In genomic region chr7:99374121-99375064, GRCh38 we compare ENCODE assay signal across 8 cellular contexts. TPM values are rescaled to one million over a fixed set of nuclear protein-coding genes. Genes with fewer than 3 reads are reported as not detected.
A peak's percentile ranks its signal among the peaks of the same experiment; 100 is the strongest.
DNase-seq lines count a peak whose midpoint lies in the region; ATAC-seq and TF ChIP-seq lines count a peak whose summit lies in the region.

ARPC1B (plus strand) TSS chr7:99374730; CDS start chr7:99385715, 10,985 bp downstream.

- H3K27ac Mint-ChIP-seq in naive B cell: peak within 1 kb of the TSS; percentile 33 to 94 (median 78)
- peak within 1 kb of the TSS; percentile 91 for H3K27ac Mint-ChIP-seq in stimulated activated naive B cell treated with anti-CD40 and anti-IgM and Interleukin-4, amounts not matched to agents 10 μg/mL and 1 μg/mL and 100 μg/mL, for 72 hours

- TF ChIP-seq POLR2A in GM19099 (IDR thresholded peaks at IDR 0.05; ENCODE audit: extremely low read depth, insufficient read length, low read depth): peak; percentile 93

- ATAC-seq in HG03196 (IDR thresholded peaks at IDR 0.05; ENCODE audit: unreplicated experiment) (peak; percentile 56), esophagus mucosa (peak; percentile 65), naive B cell (ENCODE audit: low read depth in 2 of 2) (peak; percentile 79 to 80)
- ATAC-seq in stimulated activated naive B cell treated with anti-CD40 and anti-IgM and Interleukin-4, amounts not matched to agents 10 μg/mL and 1 μg/mL and 100 μg/mL, for 72 hours (replicated peaks): peak; percentile 71 to 77

- DNase-seq in CD1c-positive myeloid dendritic cell (ENCODE audit: extremely low spot score): peak; percentile 94
- DNase-seq in OCI-M1 (lab: John Stamatoyannopoulos, UW): peak; percentile 93
- peak; percentile 88 for DNase-seq in activated T-cell treated with anti-CD3 and anti-CD28 coated beads for 48 hours (ENCODE audit: low read depth)
- peak; percentile 80 for DNase-seq in naive B cell
- DNase-seq in stimulated activated naive B cell treated with anti-CD40 and anti-IgM and Interleukin-4, amounts not matched to agents 10 μg/mL and 1 μg/mL and 100 μg/mL, for 72 hours: peak; percentile 73

- peaks cover 0 to 5% of the 10 kb centered on the region in 2 donors for H3K36me3 Mint-ChIP-seq in naive B cell
- peaks cover 22 to 24% of the 10 kb centered on the region in 2 donors for H3K36me3 Mint-ChIP-seq in stimulated activated naive B cell treated with anti-CD40 and anti-IgM and Interleukin-4, amounts not matched to agents 10 μg/mL and 1 μg/mL and 100 μg/mL, for 72 hours

- peak within 1 kb of the TSS; percentile 78 to 93 (median 82) for H3K4me3 Mint-ChIP-seq in naive B cell
- H3K4me3 Mint-ChIP-seq in stimulated activated naive B cell treated with anti-CD40 and anti-IgM and Interleukin-4, amounts not matched to agents 10 μg/mL and 1 μg/mL and 100 μg/mL, for 72 hours: peak within 1 kb of the TSS; percentile 84

- H3K4me1 Mint-ChIP-seq in naive B cell: peaks cover 13 to 43% (median 30%) of the 10 kb centered on the region in 3 donors
- H3K4me1 Mint-ChIP-seq in stimulated activated naive B cell treated with anti-CD40 and anti-IgM and Interleukin-4, amounts not matched to agents 10 μg/mL and 1 μg/mL and 100 μg/mL, for 72 hours: peaks cover 12 to 39% of the 10 kb centered on the region in 2 donors

- no peaks in the 10 kb centered on the region for H3K9me3 Mint-ChIP-seq in naive B cell
- H3K9me3 Mint-ChIP-seq in stimulated activated naive B cell treated with anti-CD40 and anti-IgM and Interleukin-4, amounts not matched to agents 10 μg/mL and 1 μg/mL and 100 μg/mL, for 72 hours: no peaks in the 10 kb centered on the region

- H3K27me3 Mint-ChIP-seq in naive B cell: no peaks in the 10 kb centered on the region
- H3K27me3 Mint-ChIP-seq in stimulated activated naive B cell treated with anti-CD40 and anti-IgM and Interleukin-4, amounts not matched to agents 10 μg/mL and 1 μg/mL and 100 μg/mL, for 72 hours: no peaks in the 10 kb centered on the region

RNA-seq across cellular contexts. Expression of gene ARPC1B, which starts in this region (rescaled TPM):
- total RNA-seq in esophagus mucosa: 53.0 TPM
- 100 to 1,000 TPM; 434 to 595 (median 483) TPM for polyA plus RNA-seq in naive B cell (ENCODE audit: low read depth in 6 of 6)

Comparison
In these comparisons a context has a peak if more than half of its experiments do, and no peak if none do; other contexts are left out.
1. Peak in every context shown above with its lines: DNase-seq and ATAC-seq.